Comparison of ENCODE assay signal across 8 cellular contexts in genomic region chr2:109213646-109214417, GRCh38.
DNase-seq lines count a peak whose midpoint lies in the region; ATAC-seq, FAIRE-seq and TF ChIP-seq lines count a peak whose summit lies in the region.

No MANE protein-coding gene starts in this region.

- H3K9me3 Mint-ChIP-seq in activated CD4-positive, alpha-beta memory T cell treated with anti-CD3 and anti-CD28 coated beads, Interleukin-2, amount 10 ng/mL, durations not matched to agents 7 days and 5 days: peaks cover 2% of the 10 kb centered on the region
- H3K9me3 Mint-ChIP-seq in mesothelial cell of epicardium: peaks cover 5% of the 10 kb centered on the region

- H3K9ac ChIP-seq in DND-41 (ENCODE audit: low read depth, low read length): no peak overlapping the region

- peaks cover 78% of the 10 kb centered on the region for H3K4me1 Mint-ChIP-seq in activated CD4-positive, alpha-beta memory T cell treated with anti-CD3 and anti-CD28 coated beads, Interleukin-2, amount 10 ng/mL, durations not matched to agents 7 days and 5 days
- H3K4me1 Mint-ChIP-seq in mesothelial cell of epicardium: peaks cover 23% of the 10 kb centered on the region

- H3K36me3 Mint-ChIP-seq in activated CD4-positive, alpha-beta memory T cell treated with anti-CD3 and anti-CD28 coated beads, Interleukin-2, amount 10 ng/mL, durations not matched to agents 7 days and 5 days (ENCODE audit: low read depth): peaks cover 10% of the 10 kb centered on the region
- no peaks in the 10 kb centered on the region for H3K36me3 Mint-ChIP-seq in mesothelial cell of epicardium

- peaks cover 81% of the 10 kb centered on the region for H3K27me3 ChIP-seq in DND-41 (ENCODE audit: insufficient read depth, low read length, poor library complexity)

- peak; percentile 23 for FAIRE-seq in H54 (lab: Jason Lieb, UNC)

- H3K4me3 ChIP-seq in DND-41 (ENCODE audit: low read depth in 1 of 2, low read length in 2 of 2) (no peak overlapping the region), fibroblast of mammary gland (ENCODE audit: control insufficient read depth, low read depth, low read length) (no peak overlapping the region)

- DNase-seq in DND-41: peak; percentile 93
- peak; percentile 77 for DNase-seq in H54 (ENCODE audit: insufficient read length, low spot score)
- peak; percentile 92 for DNase-seq in M059J (ENCODE audit: low read depth)
- DNase-seq in activated CD4-positive, alpha-beta memory T cell treated with anti-CD3 and anti-CD28 coated beads, Interleukin-2, amount 10 ng/mL, durations not matched to agents 7 days and 5 days: peak; percentile 84
- DNase-seq in fibroblast of mammary gland (ENCODE audit: low read depth): peak; percentile 94
- peak; percentile 17 to 43 for DNase-seq in stimulated activated CD4-positive, alpha-beta T cell treated with anti-CD3 and anti-CD28 coated beads, Interleukin-12 subunit alpha, Interleukin-12 subunit beta, amount 100 ng/mL, for 24 hours (ENCODE audit: low read depth in 2 of 2)
- no peak for DNase-seq in HuH-7.5 (ENCODE audit: low spot score)
- no peak for DNase-seq in mesothelial cell of epicardium (ENCODE audit: low spot score in 2 of 2, unreplicated experiment in 2 of 2)

- no peak for TF ChIP-seq POLR2A in H54 (IDR thresholded peaks at IDR 0.05; ENCODE audit: low read depth, low read length)

- no peaks in the 10 kb centered on the region for H3K36me3 ChIP-seq in DND-41 (ENCODE audit: insufficient read depth, low read length)

- no peaks in the 10 kb centered on the region for H3K79me2 ChIP-seq in DND-41 (ENCODE audit: insufficient read depth, low read length)

- TF ChIP-seq CTCF in DND-41 (IDR thresholded peaks at IDR 0.05; ENCODE audit: borderline replicate concordance, extremely low read depth, low read length, poor library complexity, severe bottlenecking): no peak
- no peak for TF ChIP-seq CTCF in fibroblast of mammary gland (conservative IDR thresholded peaks at IDR 0.05; ENCODE audit: control insufficient read depth, insufficient read depth, low read depth, low read length)
- TF ChIP-seq CTCF in mesothelial cell of epicardium (IDR thresholded peaks at IDR 0.05; ENCODE audit: unreplicated experiment): no peak

- H3K4me2 ChIP-seq in DND-41 (ENCODE audit: insufficient read depth, low read length): no peak overlapping the region

- peak overlapping the region; percentile 88 for H3K27ac Mint-ChIP-seq in activated CD4-positive, alpha-beta memory T cell treated with anti-CD3 and anti-CD28 coated beads, Interleukin-2, amount 10 ng/mL, durations not matched to agents 7 days and 5 days
- H3K27ac Mint-ChIP-seq in mesothelial cell of epicardium: no peak overlapping the region

- H3K27me3 Mint-ChIP-seq in activated CD4-positive, alpha-beta memory T cell treated with anti-CD3 and anti-CD28 coated beads, Interleukin-2, amount 10 ng/mL, durations not matched to agents 7 days and 5 days: peaks cover 78% of the 10 kb centered on the region
- H3K27me3 Mint-ChIP-seq in mesothelial cell of epicardium (ENCODE audit: low read depth): peaks cover 66% of the 10 kb centered on the region

- peaks cover 32% of the 10 kb centered on the region for H3K4me1 ChIP-seq in DND-41 (ENCODE audit: insufficient read depth, low read length)

- H3K27ac ChIP-seq in DND-41 (ENCODE audit: low read length): no peak overlapping the region

- ATAC-seq in DND-41 (ENCODE audit: insufficient read depth, low read depth): peak; percentile 93

- CTCF ChIA-PET in activated CD4-positive, alpha-beta memory T cell treated with anti-CD3 and anti-CD28 coated beads, Interleukin-2, amount 10 ng/mL, durations not matched to agents 7 days and 5 days (lab: Charles Lee): interaction anchor here (0.6 kb wide), 1 partner anchor 77 kb away, joined by 3 read pairs; no protein-coding TSS in a partner anchor

- H4K20me1 ChIP-seq in DND-41 (ENCODE audit: insufficient read depth, low read length): peaks cover 57% of the 10 kb centered on the region

- POLR2A ChIA-PET in activated CD4-positive, alpha-beta memory T cell treated with anti-CD3 and anti-CD28 coated beads, Interleukin-2, amount 10 ng/mL, durations not matched to agents 7 days and 5 days (lab: Charles Lee): interaction anchor here (0.7 to 2.9 kb wide), 7 partner anchors 15 to 593 kb away, joined by 3 to 15 read pairs (median 3); no protein-coding TSS in a partner anchor

- H3K9me3 ChIP-seq in DND-41 (ENCODE audit: insufficient read depth, low read length, severe bottlenecking): peaks cover 9% of the 10 kb centered on the region

- H3K4me3 Mint-ChIP-seq in activated CD4-positive, alpha-beta memory T cell treated with anti-CD3 and anti-CD28 coated beads, Interleukin-2, amount 10 ng/mL, durations not matched to agents 7 days and 5 days: peak overlapping the region; percentile 50
- no peak overlapping the region for H3K4me3 Mint-ChIP-seq in mesothelial cell of epicardium

- no peak overlapping the region for H2AFZ ChIP-seq in DND-41 (ENCODE audit: low read depth, low read length)

Comparison
In these comparisons a context has a peak if more than half of its experiments do, and no peak if none do; other contexts are left out.
1. DNase-seq: peak in DND-41 (single experiment), H54 (single experiment), M059J (single experiment), activated CD4-positive, alpha-beta memory T cell treated with anti-CD3 and anti-CD28 coated beads, Interleukin-2, amount 10 ng/mL, durations not matched to agents 7 days and 5 days (single experiment), fibroblast of mammary gland (single experiment) and stimulated activated CD4-positive, alpha-beta T cell treated with anti-CD3 and anti-CD28 coated beads, Interleukin-12 subunit alpha, Interleukin-12 subunit beta, amount 100 ng/mL, for 24 hours (2 of 2); none in HuH-7.5 (single experiment) and mesothelial cell of epicardium (0 of 2).